18 cellular contexts compared by ENCODE assay signal in the genomic region with DNA sequence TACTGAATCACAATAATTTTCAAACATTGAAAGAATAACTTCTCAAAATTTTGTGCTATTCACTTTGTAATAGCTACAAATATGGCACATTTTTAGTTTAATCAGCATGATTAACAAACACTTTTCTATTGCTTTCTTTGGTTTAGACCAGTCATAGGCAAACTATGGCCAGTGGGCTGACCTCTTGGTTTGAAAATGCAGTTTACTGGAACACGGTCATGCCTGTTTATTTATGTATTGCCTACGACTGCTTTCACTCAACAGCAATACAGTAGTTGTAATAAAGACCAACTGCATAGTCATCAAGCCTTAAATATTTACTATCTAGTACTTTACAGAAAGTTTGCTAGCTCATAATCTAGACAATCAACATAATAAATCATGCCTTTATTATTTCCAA.
DNase-seq lines count a peak whose midpoint lies in the region; ATAC-seq, FAIRE-seq and TF ChIP-seq lines count a peak whose summit lies in the region.
"Had no signal": no experiment of that assay in that cellular context is flagged by ENCODE, and none has a peak within 500 bp of the region (broad histone marks: within the 10 kb centered on the region; RNA-seq: fewer than 3 reads in every experiment).

No MANE protein-coding gene starts in this region.

- peak; percentile 64 for DNase-seq in EL
- peak; percentile 55 for DNase-seq in MG63
- peak; percentile 86 for DNase-seq in choroid plexus epithelial cell (ENCODE audit: low read depth)
- peak; percentile 72 for DNase-seq in mesenchymal stem cell
- DNase-seq in ovary, result no peak
- DNase-seq in pancreas, result no peak
- DNase-seq: CD8-positive, alpha-beta T cell; DMS79 treated with DMSO at 0.1 percent for 48 hours; H9; MM.1S; NCI-H1092 treated with DMSO at 0.1 percent for 48 hours; NCI-H2081 treated with DMSO at 0.1 percent for 48 hours; Peyer's patch had no signal

- no peak overlapping the region for H3K4me2 ChIP-seq in mesenchymal stem cell (ENCODE audit: low read length, poor library complexity, severe bottlenecking)
- H3K4me2 ChIP-seq: BLaER1 treated with 17β-estradiol and CSF1 and Interleukin-3, amounts not matched to agents 10 nM and 100 nM had no signal

- no peak overlapping the region for H2AFZ ChIP-seq in mesenchymal stem cell (ENCODE audit: low read depth, low read length)

- H3K27me3 ChIP-seq in MG63 (no peaks in the 10 kb centered on the region), mesenchymal stem cell (ENCODE audit: control insufficient read depth in 1 of 2, insufficient read depth in 1 of 2, low read length in 2 of 2) (no peaks in the 10 kb centered on the region), ovary (no peaks in the 10 kb centered on the region), pancreas (no peaks in the 10 kb centered on the region)
- H3K27me3 ChIP-seq: BLaER1 treated with 17β-estradiol and CSF1 and Interleukin-3, amounts not matched to agents 10 nM and 100 nM; Peyer's patch had no signal

- TF ChIP-seq EP300 in ovary (IDR thresholded peaks at IDR 0.05), result no peak

- intact Hi-C loops in ovary (cut with DNase I) (no loop called here), pancreas (cut with DNase I) (no loop called here)

- ATAC-seq in pancreas (no peak), GM21723 (IDR thresholded peaks at IDR 0.05; ENCODE audit: unreplicated experiment) (no peak)
- ATAC-seq: CD8-positive, alpha-beta T cell; Right ventricle myocardium inferior had no signal

- H3K4me1 ChIP-seq in mesenchymal stem cell (ENCODE audit: control insufficient read depth, insufficient read depth, low read depth, low read length) (peaks cover 2% of the 10 kb centered on the region), ovary (ENCODE audit: insufficient read depth) (no peaks in the 10 kb centered on the region), pancreas (no peaks in the 10 kb centered on the region)
- H3K4me1 ChIP-seq: BLaER1 treated with 17β-estradiol and CSF1 and Interleukin-3, amounts not matched to agents 10 nM and 100 nM; Peyer's patch had no signal

- H4K8ac ChIP-seq in mesenchymal stem cell (ENCODE audit: low read length), result no peak overlapping the region

- H3K27ac ChIP-seq in mesenchymal stem cell (ENCODE audit: low read length, poor library complexity, severe bottlenecking) (no peak overlapping the region), ovary (no peak overlapping the region), pancreas (no peak overlapping the region)
- H3K27ac ChIP-seq: BLaER1 treated with 17β-estradiol and CSF1 and Interleukin-3, amounts not matched to agents 10 nM and 100 nM; Peyer's patch had no signal

- no peak overlapping the region for H3K23ac ChIP-seq in mesenchymal stem cell (ENCODE audit: low read length in 2 of 2)

- no peak for TF ChIP-seq CTCF in choroid plexus epithelial cell (conservative IDR thresholded peaks at IDR 0.05; ENCODE audit: low read depth, low read length)
- TF ChIP-seq CTCF in ovary (IDR thresholded peaks at IDR 0.05), result no peak
- no peak for TF ChIP-seq CTCF in pancreas (IDR thresholded peaks at IDR 0.05)

- H2AK5ac ChIP-seq in mesenchymal stem cell (ENCODE audit: low read length, severe bottlenecking), result no peak overlapping the region

- H2BK5ac ChIP-seq in mesenchymal stem cell (ENCODE audit: low read depth, low read length, poor library complexity, severe bottlenecking), result no peak overlapping the region

- H3K36me3 ChIP-seq in MG63 (no peaks in the 10 kb centered on the region), mesenchymal stem cell (ENCODE audit: control insufficient read depth in 1 of 2, insufficient read depth in 2 of 2, low read depth in 1 of 2, low read length in 2 of 2) (no peaks in the 10 kb centered on the region), ovary (no peaks in the 10 kb centered on the region), pancreas (no peaks in the 10 kb centered on the region)
- H3K36me3 ChIP-seq: BLaER1 treated with 17β-estradiol and CSF1 and Interleukin-3, amounts not matched to agents 10 nM and 100 nM; Peyer's patch had no signal

- no peak overlapping the region for H2BK15ac ChIP-seq in mesenchymal stem cell (ENCODE audit: low read depth, poor library complexity, severe bottlenecking)

- no peaks in the 10 kb centered on the region for H3K79me1 ChIP-seq in mesenchymal stem cell (replicated peaks; ENCODE audit: low read length, poor library complexity, severe bottlenecking)

- H3K9ac ChIP-seq in mesenchymal stem cell (ENCODE audit: low read length), result no peak overlapping the region
- H3K9ac ChIP-seq: BLaER1 treated with 17β-estradiol and CSF1 and Interleukin-3, amounts not matched to agents 10 nM and 100 nM had no signal

- no peaks in the 10 kb centered on the region for H3K9me3 ChIP-seq in MG63
- no peaks in the 10 kb centered on the region for H3K9me3 ChIP-seq in mesenchymal stem cell (ENCODE audit: control insufficient read depth, low read length)
- no peaks in the 10 kb centered on the region for H3K9me3 ChIP-seq in ovary
- no peaks in the 10 kb centered on the region for H3K9me3 ChIP-seq in pancreas
- H3K9me3 ChIP-seq: BLaER1 treated with 17β-estradiol and CSF1 and Interleukin-3, amounts not matched to agents 10 nM and 100 nM; Peyer's patch had no signal

- H3K4me3 ChIP-seq in MG63 (no peak overlapping the region), choroid plexus epithelial cell (ENCODE audit: low read depth, low read length) (no peak overlapping the region), mesenchymal stem cell (ENCODE audit: insufficient read depth in 1 of 2, low read depth in 1 of 2, low read length in 2 of 2) (no peak overlapping the region), ovary (no peak overlapping the region), pancreas (no peak overlapping the region)
- H3K4me3 ChIP-seq: BLaER1 treated with 17β-estradiol and CSF1 and Interleukin-3, amounts not matched to agents 10 nM and 100 nM; Peyer's patch had no signal

- FAIRE-seq in pancreas (lab: Jason Lieb, UNC), result no peak
- FAIRE-seq: D721Med, G401.6 had no signal

- no peak overlapping the region for H2BK120ac ChIP-seq in mesenchymal stem cell (ENCODE audit: low read depth, low read length)

- no peak overlapping the region for H4K91ac ChIP-seq in mesenchymal stem cell (ENCODE audit: low read length)

- no peak overlapping the region for H2BK12ac ChIP-seq in mesenchymal stem cell (ENCODE audit: low read length in 2 of 2)

- WGBS in mesenchymal stem cell, result 22% methylated on average over 1 of the region's 2 CpGs
- 79 to 93% (median 81%) methylated on average over 2 of the region's 2 CpGs for WGBS in ovary, 3 donors
- WGBS in pancreas, 2 donors, result 66 to 78% methylated on average over 2 of the region's 2 CpGs

- no peak for TF ChIP-seq POLR2A in ovary (IDR thresholded peaks at IDR 0.05)

- no peak overlapping the region for H3K18ac ChIP-seq in mesenchymal stem cell (ENCODE audit: low read depth in 1 of 2, low read length in 2 of 2)

- H3K14ac ChIP-seq in mesenchymal stem cell (ENCODE audit: low read length in 2 of 2), result no peak overlapping the region

- no peak overlapping the region for H3K4ac ChIP-seq in mesenchymal stem cell (ENCODE audit: low read depth in 1 of 2, low read length in 2 of 2)

Comparison
In these comparisons a context has a peak if more than half of its experiments do, and no peak if none do; other contexts are left out.
1. DNase-seq: peak in EL (single experiment), MG63 (single experiment), choroid plexus epithelial cell (single experiment) and mesenchymal stem cell (single experiment); none in ovary (0 of 5) and pancreas (0 of 6).